ENCODE assay signal across 1 cellular context in the genomic region with DNA sequence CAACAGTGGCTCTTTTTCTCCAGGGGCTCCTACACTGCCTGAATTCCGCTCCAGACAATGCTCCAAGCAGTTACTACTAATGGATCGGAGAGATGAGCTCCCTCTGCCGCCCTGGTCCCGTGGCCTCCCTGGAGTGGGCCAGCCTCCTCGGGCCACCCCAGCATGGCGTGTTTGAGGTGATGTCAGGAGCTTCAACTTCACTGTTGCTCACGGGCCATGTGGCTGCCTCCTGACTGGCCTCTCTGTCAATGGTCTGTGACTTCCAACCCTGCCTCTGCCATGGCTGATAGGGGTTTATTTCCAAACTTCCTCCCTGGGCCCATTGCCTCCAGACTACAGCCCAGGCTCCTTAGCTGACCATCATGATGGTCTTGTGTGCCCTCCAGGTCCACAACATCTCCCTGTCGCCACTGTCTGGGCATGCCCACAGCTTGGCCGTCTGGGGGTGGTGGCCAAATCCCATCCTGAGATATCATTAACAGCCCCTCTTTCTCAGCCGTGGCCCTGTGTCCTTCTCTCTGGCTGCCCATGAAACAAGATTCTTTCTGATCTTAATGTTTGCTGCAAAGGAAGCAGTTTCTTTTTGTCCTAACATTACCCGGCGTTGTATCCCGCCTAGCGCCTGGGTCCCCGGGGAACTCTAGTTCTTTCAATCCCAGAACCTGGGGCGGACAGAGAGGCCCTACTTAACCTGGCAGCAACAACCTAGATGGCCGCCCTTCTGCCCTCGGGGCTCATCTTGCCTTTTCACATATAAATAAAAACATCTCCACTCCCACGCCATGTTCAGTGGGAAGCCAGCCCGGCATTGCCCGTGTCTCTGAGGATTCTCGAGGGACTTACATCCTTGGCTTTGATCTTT.
TF ChIP-seq lines count a peak whose summit lies in the region.

No MANE protein-coding gene starts in this region.

TF ChIP-seq in WTC11, 78 proteins besides CTCF, POLR2A, EP300 and RAD21:
- TF ChIP-seq, protein P1, sequence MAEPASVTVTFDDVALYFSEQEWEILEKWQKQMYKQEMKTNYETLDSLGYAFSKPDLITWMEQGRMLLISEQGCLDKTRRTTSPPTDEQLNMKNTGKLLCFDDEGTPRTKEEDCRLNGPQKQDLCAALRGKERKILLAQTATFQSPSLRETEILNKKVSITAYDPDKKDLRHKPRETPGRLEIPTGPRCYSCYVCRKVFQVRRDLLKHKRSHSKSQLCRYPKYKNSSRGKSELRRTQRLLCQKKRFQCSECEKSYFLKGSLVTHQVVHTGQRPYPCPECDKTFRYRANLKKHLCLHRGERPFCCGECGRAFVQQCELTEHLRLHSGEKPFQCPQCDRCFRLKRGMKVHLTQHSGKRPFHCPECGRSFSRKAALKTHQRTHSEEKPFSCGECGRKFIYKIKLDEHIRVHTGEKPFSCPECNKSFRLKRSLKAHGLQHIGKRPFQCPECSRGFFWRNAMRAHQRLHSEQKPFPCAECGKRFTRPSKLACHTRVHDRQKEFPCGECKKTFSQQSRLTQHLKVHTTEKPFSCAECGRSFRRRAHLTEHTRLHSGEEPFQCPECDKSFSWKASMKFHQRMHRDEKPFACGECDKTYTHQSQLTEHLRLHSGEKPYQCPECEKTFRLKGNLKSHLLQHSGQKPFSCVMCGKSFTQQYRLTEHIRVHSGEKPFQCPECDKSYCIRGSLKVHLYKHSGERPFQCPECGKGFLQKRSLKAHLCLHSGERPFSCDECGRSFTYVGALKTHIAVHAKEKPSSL (CRISPR knock-in tag; conservative IDR thresholded peaks at IDR 0.05) = no peak
- TF ChIP-seq, protein P2, sequence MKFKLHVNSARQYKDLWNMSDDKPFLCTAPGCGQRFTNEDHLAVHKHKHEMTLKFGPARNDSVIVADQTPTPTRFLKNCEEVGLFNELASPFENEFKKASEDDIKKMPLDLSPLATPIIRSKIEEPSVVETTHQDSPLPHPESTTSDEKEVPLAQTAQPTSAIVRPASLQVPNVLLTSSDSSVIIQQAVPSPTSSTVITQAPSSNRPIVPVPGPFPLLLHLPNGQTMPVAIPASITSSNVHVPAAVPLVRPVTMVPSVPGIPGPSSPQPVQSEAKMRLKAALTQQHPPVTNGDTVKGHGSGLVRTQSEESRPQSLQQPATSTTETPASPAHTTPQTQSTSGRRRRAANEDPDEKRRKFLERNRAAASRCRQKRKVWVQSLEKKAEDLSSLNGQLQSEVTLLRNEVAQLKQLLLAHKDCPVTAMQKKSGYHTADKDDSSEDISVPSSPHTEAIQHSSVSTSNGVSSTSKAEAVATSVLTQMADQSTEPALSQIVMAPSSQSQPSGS (CRISPR knock-in tag; IDR thresholded peaks at IDR 0.05; ENCODE audit: borderline replicate concordance, low read depth) = no peak
- no peak for TF ChIP-seq ZNF317 (CRISPR knock-in tag; IDR thresholded peaks at IDR 0.05; ENCODE audit: borderline replicate concordance, low read depth)
- no peak for TF ChIP-seq NFE2L1 (CRISPR knock-in tag; IDR thresholded peaks at IDR 0.05)
- TF ChIP-seq RORB (CRISPR knock-in tag; IDR thresholded peaks at IDR 0.05) = no peak
- TF ChIP-seq NFATC4 (CRISPR knock-in tag; IDR thresholded peaks at IDR 0.05) = no peak
- no peak for TF ChIP-seq ZNF219 (CRISPR knock-in tag; IDR thresholded peaks at IDR 0.05; ENCODE audit: borderline replicate concordance)
- TF ChIP-seq, protein P3, sequence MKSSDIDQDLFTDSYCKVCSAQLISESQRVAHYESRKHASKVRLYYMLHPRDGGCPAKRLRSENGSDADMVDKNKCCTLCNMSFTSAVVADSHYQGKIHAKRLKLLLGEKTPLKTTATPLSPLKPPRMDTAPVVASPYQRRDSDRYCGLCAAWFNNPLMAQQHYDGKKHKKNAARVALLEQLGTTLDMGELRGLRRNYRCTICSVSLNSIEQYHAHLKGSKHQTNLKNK (CRISPR knock-in tag; IDR thresholded peaks at IDR 0.05) = no peak
- TF ChIP-seq, protein P4, sequence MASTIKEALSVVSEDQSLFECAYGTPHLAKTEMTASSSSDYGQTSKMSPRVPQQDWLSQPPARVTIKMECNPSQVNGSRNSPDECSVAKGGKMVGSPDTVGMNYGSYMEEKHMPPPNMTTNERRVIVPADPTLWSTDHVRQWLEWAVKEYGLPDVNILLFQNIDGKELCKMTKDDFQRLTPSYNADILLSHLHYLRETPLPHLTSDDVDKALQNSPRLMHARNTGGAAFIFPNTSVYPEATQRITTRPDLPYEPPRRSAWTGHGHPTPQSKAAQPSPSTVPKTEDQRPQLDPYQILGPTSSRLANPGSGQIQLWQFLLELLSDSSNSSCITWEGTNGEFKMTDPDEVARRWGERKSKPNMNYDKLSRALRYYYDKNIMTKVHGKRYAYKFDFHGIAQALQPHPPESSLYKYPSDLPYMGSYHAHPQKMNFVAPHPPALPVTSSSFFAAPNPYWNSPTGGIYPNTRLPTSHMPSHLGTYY (CRISPR knock-in tag; IDR thresholded peaks at IDR 0.05) = no peak
- no peak for TF ChIP-seq TEAD4 (CRISPR knock-in tag; IDR thresholded peaks at IDR 0.05)
- no peak for TF ChIP-seq SOX15 (CRISPR knock-in tag; IDR thresholded peaks at IDR 0.05)
- no peak for TF ChIP-seq ZNF138 (CRISPR knock-in tag; conservative IDR thresholded peaks at IDR 0.05)
